ENCODE assay signal across 19 cellular contexts in genomic region chr5:61298580-61298979, GRCh38. TPM values are rescaled to one million over a fixed set of nuclear protein-coding genes. Genes with fewer than 3 reads are reported as not detected.
DNase-seq lines count a peak whose midpoint lies in the region; ATAC-seq, FAIRE-seq and TF ChIP-seq lines count a peak whose summit lies in the region.
"Had no signal": no experiment of that assay in that cellular context is flagged by ENCODE, and none has a peak within 500 bp of the region (broad histone marks: within the 10 kb centered on the region; RNA-seq: fewer than 3 reads in every experiment).

No MANE protein-coding gene starts in this region.

- H3K36me3 Mint-ChIP-seq in T-cell = no peaks in the 10 kb centered on the region

- POLR2A ChIA-PET in A549 (lab: Yijun Ruan, JAX) = interaction anchor here (1.9 kb wide), 1 partner anchor 33 kb away, joined by 4 read pairs; no protein-coding TSS in a partner anchor
- POLR2A ChIA-PET in T-cell (lab: Charles Lee) = interaction anchor here in 1 of 2 donors (0.6 kb wide), 1 partner anchor 33 kb away, joined by 3 read pairs; no protein-coding TSS in a partner anchor

- peak overlapping the region; percentile 43 for H3K4me2 ChIP-seq in A549

- peaks cover 51% of the 10 kb centered on the region for H3K4me1 ChIP-seq in A549

- H3K9me3 ChIP-seq in A549 = no peaks in the 10 kb centered on the region
- H3K9me3 ChIP-seq: esophagus muscularis mucosa, left lung had no signal

- H3K9me3 Mint-ChIP-seq in T-cell = no peaks in the 10 kb centered on the region
- H3K9me3 Mint-ChIP-seq: activated naive CD8-positive, alpha-beta T cell treated with anti-CD3 and anti-CD28 coated beads, Interleukin-2, amount 50 U/mL, for 24 hours; activated T-cell treated with anti-CD3 and anti-CD28 coated beads, Interleukin-2, amount 50 U/mL, for 4 hours had no signal

- peak overlapping the region; percentile 2 to 76; a peak in 4 of 6 replicates for H3K27ac ChIP-seq in A549
- H3K27ac ChIP-seq: esophagus muscularis mucosa had no signal

- FAIRE-seq in A549 (lab: Jason Lieb, UNC) = no peak

- no peak overlapping the region for H3K4me3 ChIP-seq in A549
- H3K4me3 ChIP-seq: esophagus muscularis mucosa, left lung had no signal

- no peak overlapping the region for H3K27ac Mint-ChIP-seq in T-cell
- H3K27ac Mint-ChIP-seq: activated naive CD8-positive, alpha-beta T cell treated with anti-CD3 and anti-CD28 coated beads, Interleukin-2, amount 50 U/mL, for 24 hours; naive thymus-derived CD4-positive, alpha-beta T cell had no signal

- peaks cover 0 to 2% of the 10 kb centered on the region in 2 donors for H3K27me3 Mint-ChIP-seq in T-cell
- H3K27me3 Mint-ChIP-seq: activated naive CD8-positive, alpha-beta T cell treated with anti-CD3 and anti-CD28 coated beads, Interleukin-2, amount 50 U/mL, for 24 hours had no signal

- H3K4me1 Mint-ChIP-seq in T-cell = peaks cover 0 to 2% (median 0%) of the 10 kb centered on the region in 3 donors
- H3K4me1 Mint-ChIP-seq: activated naive CD8-positive, alpha-beta T cell treated with anti-CD3 and anti-CD28 coated beads, Interleukin-2, amount 50 U/mL, for 24 hours had no signal

- no peak for TF ChIP-seq CTCF in A549 (IDR thresholded peaks at IDR 0.05)

- WGBS in A549 (ENCODE audit: missing lambda C conversion rate) = 55% methylated on average over 6 of the region's 6 CpGs

- ATAC-seq in A549 (no peak), GM18870 (IDR thresholded peaks at IDR 0.05; ENCODE audit: unreplicated experiment) (no peak), T-cell (replicated peaks in 1 of 4) (no peak)
- ATAC-seq: activated naive CD8-positive, alpha-beta T cell treated with anti-CD3 and anti-CD28 coated beads, Interleukin-2, amount 50 U/mL, for 24 hours; activated T-cell treated with anti-CD3 and anti-CD28 coated beads, Interleukin-2, amount 50 U/mL, for 4 hours; left lung; naive thymus-derived CD4-positive, alpha-beta T cell had no signal

- DNase-seq in A549 (ENCODE audit: low read depth in 1 of 2, low spot score in 1 of 2) = no peak
- peak; percentile 61 for DNase-seq in NCI-H146 (lab: John Stamatoyannopoulos, UW)
- DNase-seq in astrocyte of the hippocampus (ENCODE audit: low read depth, low spot score) = peak; percentile 51
- peak; percentile 74 for DNase-seq in iris pigment epithelial cell (ENCODE audit: low read depth)
- DNase-seq in NCI-H2227 (lab: John Stamatoyannopoulos, UW; ENCODE audit: unreplicated experiment) = no peak
- no peak for DNase-seq in GM19240 (ENCODE audit: insufficient read length, low spot score)
- no peak for DNase-seq in T-cell
- DNase-seq: activated CD4-positive, alpha-beta T cell treated with anti-CD3 and anti-CD28 coated beads for 48 hours; activated naive CD8-positive, alpha-beta T cell treated with anti-CD3 and anti-CD28 coated beads, Interleukin-2, amount 50 U/mL, for 24 hours; activated T-cell treated with anti-CD3 and anti-CD28 coated beads, Interleukin-2, amount 50 U/mL, for 4 hours; hippocampal formation; left lung; naive thymus-derived CD4-positive, alpha-beta T cell; NCI-H1436; NCI-H524 treated with DMSO at 0.1 percent for 48 hours; retina; SIG-M5 had no signal

- CTCF ChIA-PET in A549 (lab: Yijun Ruan, JAX) (interaction anchor here (1.1 to 7.1 kb wide), 5 partner anchors 8 to 116 kb away, joined by 3 to 73 read pairs (median 5); partner anchors contain the start of gene ZSWIM6), T-cell (lab: Charles Lee) (no interaction called here)

- no peak for TF ChIP-seq EP300 in A549 (IDR thresholded peaks at IDR 0.05)

- TF ChIP-seq POLR2A in A549 (IDR thresholded peaks at IDR 0.05; ENCODE audit: low read length) = no peak

- TF ChIP-seq RAD21 in A549 (conservative IDR thresholded peaks at IDR 0.05 in 1 of 2, IDR thresholded peaks at IDR 0.05 in 1 of 2) = no peak

- H3K4me3 Mint-ChIP-seq in T-cell = no peak overlapping the region
- H3K4me3 Mint-ChIP-seq: activated naive CD8-positive, alpha-beta T cell treated with anti-CD3 and anti-CD28 coated beads, Interleukin-2, amount 50 U/mL, for 24 hours; activated T-cell treated with anti-CD3 and anti-CD28 coated beads, Interleukin-2, amount 50 U/mL, for 4 hours; naive thymus-derived CD4-positive, alpha-beta T cell had no signal

TF ChIP-seq in A549, 52 proteins besides CTCF, POLR2A, EP300 and RAD21:
- TF ChIP-seq CHD4 (IDR thresholded peaks at IDR 0.05; ENCODE audit: borderline replicate concordance) (no peak), BHLHE40 (IDR thresholded peaks at IDR 0.05; ENCODE audit: low read depth, low read length) (no peak), SMC3 (IDR thresholded peaks at IDR 0.05) (no peak), JUN (IDR thresholded peaks at IDR 0.05) (no peak), EHF (CRISPR knock-in tag; IDR thresholded peaks at IDR 0.05) (no peak), BCL3 (IDR thresholded peaks at IDR 0.05) (no peak), CHD2 (IDR thresholded peaks at IDR 0.05; ENCODE audit: low read length, partially characterized antibody) (no peak), TFCP2L1 (CRISPR knock-in tag; IDR thresholded peaks at IDR 0.05) (no peak), PHF8 (IDR thresholded peaks at IDR 0.05; ENCODE audit: borderline replicate concordance, low read depth) (no peak), ELK1 (IDR thresholded peaks at IDR 0.05; ENCODE audit: low read depth, low read length) (no peak), JUNB (IDR thresholded peaks at IDR 0.05) (no peak), HMGXB4 (CRISPR knock-in tag; IDR thresholded peaks at IDR 0.05; ENCODE audit: borderline replicate concordance) (no peak), FOSB (CRISPR knock-in tag; IDR thresholded peaks at IDR 0.05) (no peak), CBX8 (IDR thresholded peaks at IDR 0.05) (no peak), PBX3 (IDR thresholded peaks at IDR 0.05) (no peak), USF2 (IDR thresholded peaks at IDR 0.05) (no peak), KDM5A (IDR thresholded peaks at IDR 0.05) (no peak), MAFK (IDR thresholded peaks at IDR 0.05; ENCODE audit: partially characterized antibody) (no peak)

RNA-seq across cellular contexts. Expression of gene ZSWIM6, which starts 33.5 kb away (rescaled TPM):
- polyA plus RNA-seq in A549 (2011; rRNA removed) = 18.0 and 20.9 TPM in 2 replicates
- polyA plus RNA-seq in A549 (2012; cell fraction: cytosol; rRNA removed) = 8.2 and 11.4 TPM in 2 replicates
- 21.7 and 23.7 TPM in 2 replicates for polyA plus RNA-seq in A549 (2012; cell fraction: nucleus; rRNA removed)
- 8.4 to 9.6 TPM (median 8.9 TPM) in 3 replicates for polyA plus RNA-seq in A549 (2017; fragmentation: RNase III; extraction: RNeasy Plus Mini Kit Qiagen cat#74134 plus additional on column Dnase treatment)
- polyA minus RNA-seq in A549 (2011; rRNA and poly(A)+ RNA removed) = 43.5 and 50.0 TPM in 2 replicates
- total RNA-seq in T-cell = 10 to 100 TPM in 3 of 5 donors, 1 to 10 TPM in 2; 8.3 to 11.3 (median 10.1) TPM

Comparison
In these comparisons a context has a peak if more than half of its experiments do, and no peak if none do; other contexts are left out.
1. DNase-seq: peak in NCI-H146 (single experiment), astrocyte of the hippocampus (single experiment) and iris pigment epithelial cell (single experiment); none in A549 (0 of 2), NCI-H2227 (single experiment), GM19240 (single experiment) and T-cell (0 of 34).